In the genomic region with DNA sequence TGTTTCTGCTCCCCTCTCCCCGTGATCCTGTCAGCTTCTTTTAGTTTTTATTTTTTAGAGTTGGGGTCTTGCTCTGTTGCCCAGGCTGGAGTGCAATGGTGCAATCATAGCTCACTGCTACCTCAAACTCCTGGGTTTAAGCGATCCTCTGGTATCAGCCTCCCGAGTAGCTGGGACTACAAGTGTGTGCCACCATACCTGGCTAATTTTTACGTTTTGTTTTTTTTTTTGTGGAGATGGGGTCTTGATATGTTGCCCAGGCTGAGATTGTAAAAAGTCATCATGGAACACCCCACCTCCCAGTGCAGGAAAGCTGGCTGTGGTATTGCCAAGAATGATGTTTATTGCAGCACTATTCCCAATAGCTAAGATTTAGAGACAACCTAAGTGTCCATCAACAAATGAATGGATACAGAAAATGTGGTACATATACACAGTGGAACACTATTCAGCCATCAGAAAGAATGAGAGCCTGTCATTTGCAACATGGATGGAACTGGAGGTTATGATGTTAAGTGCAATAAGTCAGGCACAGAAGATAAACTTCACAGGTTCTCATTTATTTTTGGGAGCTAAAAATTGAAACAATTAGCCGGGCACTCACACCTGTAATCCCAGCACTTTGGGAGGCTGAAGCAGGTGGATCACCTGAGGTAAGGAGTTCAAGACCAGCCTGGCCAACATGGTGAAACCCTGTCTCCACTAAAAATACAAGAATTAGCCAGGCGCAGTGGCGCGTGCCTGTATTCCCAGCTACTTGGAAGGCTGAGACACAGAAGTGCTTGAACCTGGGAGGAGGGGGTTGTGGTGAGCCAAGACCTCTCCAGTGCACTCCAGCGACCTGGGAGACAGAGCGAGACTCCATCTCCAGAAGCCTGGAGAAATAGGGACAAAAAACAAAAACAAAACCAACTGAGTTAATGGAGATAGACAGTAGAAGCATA, we compare ENCODE assay signal across 19 cellular contexts. TPM values are rescaled to one million over a fixed set of nuclear protein-coding genes. Genes with fewer than 3 reads are reported as not detected.
A peak's percentile ranks its signal among the peaks of the same experiment; 100 is the strongest.
DNase-seq lines count a peak whose midpoint lies in the region; ATAC-seq, FAIRE-seq and TF ChIP-seq lines count a peak whose summit lies in the region.
"Had no signal": no experiment of that assay in that cellular context is flagged by ENCODE, and none has a peak within 500 bp of the region (broad histone marks: within the 10 kb centered on the region; RNA-seq: fewer than 3 reads in every experiment).

No MANE protein-coding gene starts in this region.

- peaks cover 15% of the 10 kb centered on the region for H3K4me1 ChIP-seq in HEK293 (ENCODE audit: control insufficient read depth, insufficient read depth, low read length)
- H3K4me1 ChIP-seq in K562 (replicated peaks in 1 of 2; ENCODE audit: control insufficient read depth in 2 of 2, insufficient read depth in 2 of 2, low read length in 2 of 2): peaks cover 9 to 16% of the 10 kb centered on the region in 2 experiments; a peak in 4 of 5 replicates
- H3K4me1 ChIP-seq in thyroid gland: peaks cover 30 to 34% of the 10 kb centered on the region in 2 donors

- CTCF ChIA-PET in HEK293 (lab: Yijun Ruan, JAX) (interaction anchor here (0.6 to 1.9 kb wide), 5 partner anchors 24 to 163 kb away, joined by 3 to 6 read pairs (median 4); no protein-coding TSS in a partner anchor), K562 (lab: Yijun Ruan, JAX; ENCODE audit: low intra/inter-chr PET ratio) (no interaction called here)

- H3K4me2 ChIP-seq in K562 (ENCODE audit: insufficient read depth, low read length): no peak overlapping the region
- H3K4me2 ChIP-seq: KMS-11 had no signal

- H3K27ac ChIP-seq in 22Rv1 (peak overlapping the region; percentile 100), HEK293 (ENCODE audit: extremely low read depth, low read depth, low read length) (no peak overlapping the region), K562 (ENCODE audit: extremely low read depth, low read depth, low read length) (no peak overlapping the region), thyroid gland (peak overlapping the region; percentile 64 to 96 (median 73))
- H3K27ac ChIP-seq: GM23248, KMS-11 had no signal

- no TSS peak for BruUV-seq in K562 (replicated peaks; lab: Mats Ljungman, UMichigan)

- H3K27me3 ChIP-seq in K562 (ENCODE audit: control insufficient read depth in 2 of 2, insufficient read depth in 2 of 2, low read length in 2 of 2) (peaks cover 2 to 25% of the 10 kb centered on the region in 2 experiments; a peak in 2 of 5 replicates), thyroid gland (no peaks in the 10 kb centered on the region)

- H3K9me1 ChIP-seq in K562 (ENCODE audit: control insufficient read depth, insufficient read depth, low read length): no peaks in the 10 kb centered on the region

- POLR2A ChIA-PET in HEK293 (lab: Yijun Ruan, JAX) (no interaction called here), K562 (lab: Yijun Ruan, JAX) (interaction anchor here (0.6 to 1.2 kb wide), 2 partner anchors 35 to 39 kb away, joined by 3 to 6 read pairs; no protein-coding TSS in a partner anchor)

- H3K36me3 ChIP-seq in HEK293 (ENCODE audit: control insufficient read depth in 2 of 2, insufficient read depth in 1 of 2, low read length in 2 of 2): no peaks in the 10 kb centered on the region
- no peaks in the 10 kb centered on the region for H3K36me3 ChIP-seq in K562 (ENCODE audit: control insufficient read depth, insufficient read depth, low read length)
- no peaks in the 10 kb centered on the region for H3K36me3 ChIP-seq in thyroid gland

- no peak for DNase-seq in K562 (ENCODE audit: extremely low read depth in 1 of 4, low spot score in 3 of 4)
- DNase-seq in thyroid gland: peak; percentile 92 to 93
- DNase-seq in NCI-H345 treated with DMSO at 0.1 percent for 48 hours (lab: John Stamatoyannopoulos, UW; ENCODE audit: unreplicated experiment): no peak
- no peak for DNase-seq in mucosa of gallbladder (ENCODE audit: low spot score)
- no peak for DNase-seq in D721Med (ENCODE audit: insufficient read length, low spot score)
- DNase-seq: ACHN; AML-193; CD4-positive, alpha-beta memory T cell; DMS79 treated with DMSO at 0.1 percent for 48 hours; GF-D8; GM23248 had no signal

- FAIRE-seq in K562 (lab: Jason Lieb, UNC) (no peak), D721Med (lab: Jason Lieb, UNC) (no peak)
- FAIRE-seq: A204.1, H54 had no signal

- no peaks in the 10 kb centered on the region for H4K20me1 ChIP-seq in K562 (replicated peaks; ENCODE audit: control insufficient read depth, insufficient read depth, low read length)

- intact Hi-C loops in K562 (cut with micrococcal nuclease) (loop anchor here (5.0 kb wide), 1 partner anchor 38 kb away; no protein-coding TSS in a partner anchor), thyroid gland (cut with DNase I) (loop anchor here (5.0 kb wide), 1 partner anchor 42 kb away; no protein-coding TSS in a partner anchor)

- no peak for TF ChIP-seq EP300 in K562 (IDR thresholded peaks at IDR 0.05; ENCODE audit: low read length)

- H3K9me3 ChIP-seq in HEK293 (ENCODE audit: control insufficient read depth, insufficient read depth, low read depth, low read length) (no peaks in the 10 kb centered on the region), K562 (replicated peaks; ENCODE audit: control insufficient read depth, insufficient read depth, low read depth, low read length) (peaks cover 2% of the 10 kb centered on the region; the same call in 1 of the 2 replicates), thyroid gland (no peaks in the 10 kb centered on the region)

- 16% methylated on average over 10 of the region's 10 CpGs for WGBS in K562 (ENCODE audit: insufficient coverage, low coverage, missing lambda C conversion rate)
- WGBS in thyroid gland, 2 donors: 42 to 52% methylated on average over 10 of the region's 10 CpGs

- H3K4me3 ChIP-seq in HEK293 (ENCODE audit: low read depth, low read length) (no peak overlapping the region), K562 (no peak overlapping the region), thyroid gland (replicated peaks in 1 of 3) (no peak overlapping the region)
- H3K4me3 ChIP-seq: GM23248 had no signal

- TF ChIP-seq POLR2A in K562 (conservative IDR thresholded peaks at IDR 0.05) (no peak), thyroid gland (IDR thresholded peaks at IDR 0.05) (peak in 1 of 2 donors; percentile 33)

- in situ Hi-C loops in K562 (cut with MboI): no loop called here

- H3K79me2 ChIP-seq in K562 (ENCODE audit: control insufficient read depth, insufficient read depth, low read length): no peaks in the 10 kb centered on the region

- no peak for ATAC-seq in K562
- ATAC-seq: HCT116 had no signal

- no peak for TF ChIP-seq CTCF in 22Rv1 (IDR thresholded peaks at IDR 0.05)
- no peak for TF ChIP-seq CTCF in HEK293 (tag by site-specific recombination; IDR thresholded peaks at IDR 0.05)
- no peak for TF ChIP-seq CTCF in K562 (IDR thresholded peaks at IDR 0.05 in 2 of 3, conservative IDR thresholded peaks at IDR 0.05 in 1 of 3; ENCODE audit: insufficient read depth in 2 of 3, low read depth in 1 of 3, low read length in 3 of 3)
- TF ChIP-seq CTCF in thyroid gland (IDR thresholded peaks at IDR 0.05): no peak
- no peak for TF ChIP-seq CTCF in D721Med (IDR thresholded peaks at IDR 0.05; ENCODE audit: insufficient read depth, missing control alignments)

- no peak overlapping the region for H3K9ac ChIP-seq in K562 (ENCODE audit: insufficient read depth in 1 of 2, low read depth in 2 of 2, low read length in 2 of 2)
- H3K9ac ChIP-seq: GM23248, KMS-11 had no signal

- H2AFZ ChIP-seq in K562 (ENCODE audit: low read depth, low read length): no peak overlapping the region
- H2AFZ ChIP-seq: GM23248 had no signal

- no peak for TF ChIP-seq RAD21 in K562 (CRISPR knock-in tag; conservative IDR thresholded peaks at IDR 0.05 in 1 of 2, IDR thresholded peaks at IDR 0.05 in 1 of 2)

RNA-seq across cellular contexts. Expression of gene KLK15, which starts 6.6 kb away (rescaled TPM):
- total RNA-seq in K562 (2011; cell fraction: chromatin; rRNA removed; ENCODE audit: low replicate concordance): not detected in 2 replicates
- total RNA-seq in K562 (2011; cell fraction: nucleolus; rRNA removed): not detected in 2 replicates
- not detected in 2 replicates for total RNA-seq in K562 (2011; cell fraction: nucleoplasm; rRNA removed)
- total RNA-seq in K562 (2014; rRNA removed): not detected in 2 replicates
- total RNA-seq in K562 (2014; rRNA removed; fragmentation: Illumina TruSeq; extraction: Trizol): not detected in 2 replicates
- total RNA-seq in K562 (2015; rRNA removed; fragmentation: Illumina TruSeq; extraction: Trizol): not detected in 2 replicates
- not detected in 2 replicates for total RNA-seq in K562 (2021)
- not detected in 2 replicates for polyA plus RNA-seq in K562 (2011; rRNA removed)
- polyA plus RNA-seq in K562 (2011; cell fraction: cytosol; rRNA removed): not detected in 2 replicates
- polyA plus RNA-seq in K562 (2011; cell fraction: nucleus; rRNA removed): not detected in 2 replicates
- polyA plus RNA-seq in K562 (2012): not detected in 2 replicates
- polyA plus RNA-seq in K562 (2014; fragmentation: Illumina TruSeq; extraction: Trizol): not detected in 2 replicates
- polyA plus RNA-seq in K562 (2014; fragmentation: Nextera tagmentation; extraction: Ambion mirVana): not detected
- polyA plus RNA-seq in K562 (2014; rRNA removed): not detected in 2 replicates
- not detected in 2 replicates for polyA minus RNA-seq in K562 (2011; rRNA and poly(A)+ RNA removed)
- not detected in 2 replicates for polyA minus RNA-seq in K562 (2011; cell fraction: cytosol; rRNA and poly(A)+ RNA removed)
- polyA minus RNA-seq in K562 (2011; cell fraction: nucleus; rRNA and poly(A)+ RNA removed): not detected in 2 replicates
- 1 to 10 TPM in 2 of 4 donors, under 1 TPM in 1, not detected in 1; 0.81 to 2.8 (median 1.8) TPM for total RNA-seq in thyroid gland
- not detected for total RNA-seq in mucosa of gallbladder
- total RNA-seq: CD4-positive, alpha-beta memory T cell; GM23248 had no signal
- polyA plus RNA-seq: BJ; CD14-positive monocyte; CD4-positive, alpha-beta memory T cell; GM23248 had no signal

RNA-seq across cellular contexts. Expression of gene KLK3, which starts 14.7 kb away (rescaled TPM):
- total RNA-seq in K562 (2011; cell fraction: chromatin; rRNA removed; ENCODE audit: low replicate concordance): not detected in 2 replicates
- not detected in 2 replicates for total RNA-seq in K562 (2011; cell fraction: nucleolus; rRNA removed)
- not detected in 2 replicates for total RNA-seq in K562 (2011; cell fraction: nucleoplasm; rRNA removed)
- not detected in 2 replicates for total RNA-seq in K562 (2014; rRNA removed)
- not detected in 2 replicates for total RNA-seq in K562 (2014; rRNA removed; fragmentation: Illumina TruSeq; extraction: Trizol)
- total RNA-seq in K562 (2015; rRNA removed; fragmentation: Illumina TruSeq; extraction: Trizol): not detected in 2 replicates
- not detected in 2 replicates for total RNA-seq in K562 (2021)
- polyA plus RNA-seq in K562 (2011; rRNA removed): not detected in 2 replicates
- polyA plus RNA-seq in K562 (2011; cell fraction: cytosol; rRNA removed): not detected in 2 replicates
- polyA plus RNA-seq in K562 (2011; cell fraction: nucleus; rRNA removed): not detected in 2 replicates
- polyA plus RNA-seq in K562 (2012): not detected in 2 replicates
- polyA plus RNA-seq in K562 (2014; fragmentation: Illumina TruSeq; extraction: Trizol): not detected in 2 replicates
- not detected for polyA plus RNA-seq in K562 (2014; fragmentation: Nextera tagmentation; extraction: Ambion mirVana)
- polyA plus RNA-seq in K562 (2014; rRNA removed): not detected in 2 replicates
- not detected in 2 replicates for polyA minus RNA-seq in K562 (2011; rRNA and poly(A)+ RNA removed)
- polyA minus RNA-seq in K562 (2011; cell fraction: cytosol; rRNA and poly(A)+ RNA removed): not detected in 2 replicates
- not detected in 2 replicates for polyA minus RNA-seq in K562 (2011; cell fraction: nucleus; rRNA and poly(A)+ RNA removed)
- 1 to 10 TPM in 1 of 4 donors, under 1 TPM in 1, not detected in 2; 0.54 to 1.3 TPM for total RNA-seq in thyroid gland
- not detected for total RNA-seq in mucosa of gallbladder
- total RNA-seq: CD4-positive, alpha-beta memory T cell; GM23248 had no signal
- polyA plus RNA-seq: BJ; CD14-positive monocyte; CD4-positive, alpha-beta memory T cell; GM23248 had no signal

RNA-seq across cellular contexts. Expression of gene KLK1, which starts 16.4 kb away (rescaled TPM):
- 12.6 and 15.0 TPM in 2 replicates for total RNA-seq in K562 (2011; cell fraction: chromatin; rRNA removed; ENCODE audit: low replicate concordance)
- total RNA-seq in K562 (2011; cell fraction: nucleolus; rRNA removed): 8.7 and 9.7 TPM in 2 replicates
- total RNA-seq in K562 (2011; cell fraction: nucleoplasm; rRNA removed): 14.8 and 17.8 TPM in 2 replicates
- total RNA-seq in K562 (2014; rRNA removed): 1.2 and 3.1 TPM in 2 replicates
- 1.5 TPM in 2 replicates for total RNA-seq in K562 (2014; rRNA removed; fragmentation: Illumina TruSeq; extraction: Trizol)
- 0.87 and 1.3 TPM in 2 replicates for total RNA-seq in K562 (2015; rRNA removed; fragmentation: Illumina TruSeq; extraction: Trizol)
- total RNA-seq in K562 (2021): 9.3 and 11.7 TPM in 2 replicates
- 9.6 and 13.5 TPM in 2 replicates for polyA plus RNA-seq in K562 (2011; rRNA removed)
- polyA plus RNA-seq in K562 (2011; cell fraction: cytosol; rRNA removed): 16.9 and 24.1 TPM in 2 replicates
- polyA plus RNA-seq in K562 (2011; cell fraction: nucleus; rRNA removed): 23.3 and 36.6 TPM in 2 replicates
- polyA plus RNA-seq in K562 (2012): 13.7 and 31.9 TPM in 2 replicates
- polyA plus RNA-seq in K562 (2014; fragmentation: Illumina TruSeq; extraction: Trizol): 14.3 and 15.4 TPM in 2 replicates
- polyA plus RNA-seq in K562 (2014; fragmentation: Nextera tagmentation; extraction: Ambion mirVana): 10 to 100 TPM in 1 of 2 experiments, 1 to 10 TPM in 1; 9.1 to 10.3 TPM
- 5.3 and 9.8 TPM in 2 replicates for polyA plus RNA-seq in K562 (2014; rRNA removed)
- polyA minus RNA-seq in K562 (2011; rRNA and poly(A)+ RNA removed): 8.6 and 11.7 TPM in 2 replicates
- 8.4 and 11.9 TPM in 2 replicates for polyA minus RNA-seq in K562 (2011; cell fraction: cytosol; rRNA and poly(A)+ RNA removed)
- 7.9 and 10.4 TPM in 2 replicates for polyA minus RNA-seq in K562 (2011; cell fraction: nucleus; rRNA and poly(A)+ RNA removed)
- 1 to 10 TPM in 2 of 4 donors, under 1 TPM in 1, not detected in 1; 0.67 to 6.6 (median 6.1) TPM for total RNA-seq in thyroid gland
- 1.5 TPM for total RNA-seq in mucosa of gallbladder
- total RNA-seq: CD4-positive, alpha-beta memory T cell; GM23248 had no signal
- polyA plus RNA-seq: CD4-positive, alpha-beta memory T cell; GM23248 had no signal

RNA-seq across cellular contexts. Expression of gene KLK2, which starts 33.3 kb away (rescaled TPM):
- total RNA-seq in K562 (2011; cell fraction: chromatin; rRNA removed; ENCODE audit: low replicate concordance): 1.3 and 4.1 TPM in 2 replicates
- 1.3 and 1.8 TPM in 2 replicates for total RNA-seq in K562 (2011; cell fraction: nucleolus; rRNA removed)
- 0.88 and 2.5 TPM in 2 replicates for total RNA-seq in K562 (2011; cell fraction: nucleoplasm; rRNA removed)
- not detected in 2 replicates for total RNA-seq in K562 (2014; rRNA removed)
- total RNA-seq in K562 (2014; rRNA removed; fragmentation: Illumina TruSeq; extraction: Trizol): 0.47 TPM in 1 of 2 replicates, not detected in the other
- 0.18 and 0.38 TPM in 2 replicates for total RNA-seq in K562 (2015; rRNA removed; fragmentation: Illumina TruSeq; extraction: Trizol)
- total RNA-seq in K562 (2021): 0.24 and 0.74 TPM in 2 replicates
- polyA plus RNA-seq in K562 (2011; rRNA removed): 0.31 and 0.39 TPM in 2 replicates
- 0.52 TPM in 1 of 2 replicates, not detected in the other for polyA plus RNA-seq in K562 (2011; cell fraction: cytosol; rRNA removed)
- 0.94 and 2.9 TPM in 2 replicates for polyA plus RNA-seq in K562 (2011; cell fraction: nucleus; rRNA removed)
- polyA plus RNA-seq in K562 (2012): 0.40 and 0.76 TPM in 2 replicates
- polyA plus RNA-seq in K562 (2014; fragmentation: Illumina TruSeq; extraction: Trizol): 0.25 and 0.69 TPM in 2 replicates
- polyA plus RNA-seq in K562 (2014; fragmentation: Nextera tagmentation; extraction: Ambion mirVana): under 1 TPM; 0.11 to 0.22 TPM
- polyA plus RNA-seq in K562 (2014; rRNA removed): 0.11 and 0.46 TPM in 2 replicates
- 0.42 TPM in 1 of 2 replicates, not detected in the other for polyA minus RNA-seq in K562 (2011; rRNA and poly(A)+ RNA removed)
- polyA minus RNA-seq in K562 (2011; cell fraction: cytosol; rRNA and poly(A)+ RNA removed): not detected in 2 replicates
- polyA minus RNA-seq in K562 (2011; cell fraction: nucleus; rRNA and poly(A)+ RNA removed): 0.40 and 0.44 TPM in 2 replicates
- 10 to 100 TPM in 1 of 4 donors, 1 to 10 TPM in 3; 2.8 to 11.0 (median 5.0) TPM for total RNA-seq in thyroid gland
- total RNA-seq in mucosa of gallbladder: not detected
- total RNA-seq: CD4-positive, alpha-beta memory T cell; GM23248 had no signal
- polyA plus RNA-seq: BJ; CD14-positive monocyte; CD4-positive, alpha-beta memory T cell; GM23248 had no signal

RNA-seq across cellular contexts. Expression of gene ACP4, which starts 49.8 kb away (rescaled TPM):
- not detected in 2 replicates for total RNA-seq in K562 (2011; cell fraction: chromatin; rRNA removed; ENCODE audit: low replicate concordance)
- total RNA-seq in K562 (2011; cell fraction: nucleolus; rRNA removed): not detected in 2 replicates
- total RNA-seq in K562 (2011; cell fraction: nucleoplasm; rRNA removed): not detected in 2 replicates
- total RNA-seq in K562 (2014; rRNA removed) (not detected in 2 replicates), K562 (2014; rRNA removed; fragmentation: Illumina TruSeq; extraction: Trizol) (not detected in 2 replicates), K562 (2015; rRNA removed; fragmentation: Illumina TruSeq; extraction: Trizol) (not detected in 2 replicates), K562 (2021) (not detected in 2 replicates), thyroid gland (not detected), mucosa of gallbladder (not detected)
- polyA plus RNA-seq in K562 (2011; rRNA removed) (not detected in 2 replicates), K562 (2014; fragmentation: Illumina TruSeq; extraction: Trizol) (not detected in 2 replicates), K562 (2014; fragmentation: Nextera tagmentation; extraction: Ambion mirVana) (not detected), K562 (2014; rRNA removed) (not detected in 2 replicates)
- polyA plus RNA-seq in K562 (2011; cell fraction: cytosol; rRNA removed): not detected in 2 replicates
- not detected in 2 replicates for polyA plus RNA-seq in K562 (2011; cell fraction: nucleus; rRNA removed)
- polyA plus RNA-seq in K562 (2012): not detected in 2 replicates
- not detected in 2 replicates for polyA minus RNA-seq in K562 (2011; rRNA and poly(A)+ RNA removed)
- polyA minus RNA-seq in K562 (2011; cell fraction: cytosol; rRNA and poly(A)+ RNA removed): not detected in 2 replicates
- not detected in 2 replicates for polyA minus RNA-seq in K562 (2011; cell fraction: nucleus; rRNA and poly(A)+ RNA removed)
- total RNA-seq: CD4-positive, alpha-beta memory T cell; GM23248 had no signal
- polyA plus RNA-seq: BJ; CD14-positive monocyte; CD4-positive, alpha-beta memory T cell; GM23248 had no signal

Comparison
In these comparisons a context has a peak if more than half of its experiments do, and no peak if none do; other contexts are left out.
1. H3K27ac ChIP-seq: peak in 22Rv1 (single experiment) and thyroid gland (3 of 3); none in HEK293 (single experiment) and K562 (single experiment).
2. DNase-seq: peak in thyroid gland (2 of 2); none in K562 (0 of 4), NCI-H345 treated with DMSO at 0.1 percent for 48 hours (single experiment), mucosa of gallbladder (single experiment) and D721Med (single experiment).